In the genomic region with DNA sequence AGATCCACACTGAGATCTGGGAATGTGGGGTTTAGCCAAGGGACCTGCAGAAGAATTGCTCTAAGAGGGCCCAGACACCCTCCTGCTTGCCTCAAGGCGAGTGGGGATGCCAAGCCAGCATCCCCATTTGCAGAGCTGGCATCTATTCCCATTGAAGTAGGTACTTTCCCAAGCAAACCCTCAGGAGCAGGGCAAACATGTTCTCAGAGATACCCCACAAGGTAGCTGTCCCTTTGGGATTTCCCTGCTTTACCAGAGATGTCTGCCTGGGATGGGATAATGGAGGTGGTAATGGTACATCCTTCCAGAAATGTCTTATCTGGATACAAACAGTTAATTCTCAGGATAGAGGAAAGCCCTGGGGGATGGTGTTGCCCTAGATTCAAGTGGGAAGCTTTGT, we compare ENCODE assay signal across 24 cellular contexts.
"Had no signal": no experiment of that assay in that cellular context is flagged by ENCODE, and none has a peak within 500 bp of the region (broad histone marks: within the 10 kb centered on the region; RNA-seq: fewer than 3 reads in every experiment).

No MANE protein-coding gene starts in this region.

- H3K27ac ChIP-seq: heart left ventricle, lower lobe of right lung, ovary, skin epidermis, stomach, testis, thyroid gland, transverse colon, upper lobe of left lung had no signal

- H3K27me3 ChIP-seq: heart left ventricle, ovary, stomach, testis, thyroid gland, transverse colon, upper lobe of left lung had no signal

- H3K9me3 ChIP-seq: heart left ventricle, lower lobe of right lung, ovary, stomach, testis, thyroid gland, transverse colon, upper lobe of left lung had no signal

- H3K4me3 ChIP-seq: heart left ventricle, lower lobe of right lung, ovary, skin epidermis, stomach, testis, thyroid gland, transverse colon, upper lobe of left lung had no signal

- H3K27me3 Mint-ChIP-seq: naive B cell; stimulated activated naive B cell treated with anti-CD40 and anti-IgM and Interleukin-4, amounts not matched to agents 10 μg/mL and 1 μg/mL and 100 μg/mL, for 72 hours had no signal

- H3K36me3 Mint-ChIP-seq: mesothelial cell of epicardium; naive B cell; natural killer cell treated with Interleukin-12 subunit alpha and Interleukin-12 subunit beta and Interleukin-15 and Interleukin-18, amount 100 ng/mL, for 72 hours had no signal

- H3K9me3 Mint-ChIP-seq: immature natural killer cell; natural killer cell treated with Interleukin-12 subunit alpha and Interleukin-12 subunit beta and Interleukin-15 and Interleukin-18, amount 100 ng/mL, for 72 hours had no signal

- H3K4me1 ChIP-seq: stomach, testis, thyroid gland, transverse colon had no signal

- H3K4me3 Mint-ChIP-seq: immature natural killer cell; mesothelial cell of epicardium; naive B cell; natural killer cell treated with Interleukin-12 subunit alpha and Interleukin-12 subunit beta and Interleukin-15 and Interleukin-18, amount 100 ng/mL, for 72 hours; stimulated activated naive B cell treated with anti-CD40 and anti-IgM and Interleukin-4, amounts not matched to agents 10 μg/mL and 1 μg/mL and 100 μg/mL, for 72 hours had no signal

- H3K27ac Mint-ChIP-seq: immature natural killer cell; mesothelial cell of epicardium; natural killer cell treated with Interleukin-12 subunit alpha and Interleukin-12 subunit beta and Interleukin-15 and Interleukin-18, amount 100 ng/mL, for 72 hours; progenitor cell of endocrine pancreas; stimulated activated naive B cell treated with anti-CD40 and anti-IgM and Interleukin-4, amounts not matched to agents 10 μg/mL and 1 μg/mL and 100 μg/mL, for 72 hours had no signal

- H3K36me3 ChIP-seq: heart left ventricle, lower lobe of right lung, ovary, stomach, thyroid gland, transverse colon, upper lobe of left lung had no signal

- ATAC-seq: heart left ventricle; lower lobe of right lung; natural killer cell treated with Interleukin-12 subunit alpha and Interleukin-12 subunit beta and Interleukin-15 and Interleukin-18, amount 100 ng/mL, for 72 hours; right cardiac atrium; sciatic nerve; stimulated activated naive B cell treated with anti-CD40 and anti-IgM and Interleukin-4, amounts not matched to agents 10 μg/mL and 1 μg/mL and 100 μg/mL, for 72 hours; stimulated activated naive CD8-positive, alpha-beta T cell treated with anti-CD3 and anti-CD28 coated beads, Interleukin-15, Interleukin-2, amounts not matched to agents 100 U/mL and 50 U/mL, for 24 hours had no signal

- H3K4me1 Mint-ChIP-seq: immature natural killer cell had no signal

- DNase-seq: heart left ventricle; hypothalamus; immature natural killer cell; lower lobe of right lung; mammary epithelial cell; naive B cell; ovary; right cardiac atrium; stimulated activated CD4-positive, alpha-beta T cell treated with anti-CD3 and anti-CD28 coated beads, Interleukin-12 subunit alpha, Interleukin-12 subunit beta, amount 100 ng/mL, for 4 hours; stimulated activated CD4-positive, alpha-beta T cell treated with anti-CD3 and anti-CD28 coated beads, Interleukin-15, amount 100 ng/mL, for 24 hours; stimulated activated CD4-positive, alpha-beta T cell treated with anti-CD3 and anti-CD28 coated beads, Interleukin-2, amount 100 ng/mL, for 24 hours; stimulated activated CD4-positive, alpha-beta T cell treated with anti-CD3 and anti-CD28 coated beads, Interleukin-4, amount 100 ng/mL, for 1 hour; stimulated activated naive B cell treated with anti-CD40 and anti-IgM and Interleukin-4, amounts not matched to agents 10 μg/mL and 1 μg/mL and 100 μg/mL, for 72 hours; stimulated activated naive CD8-positive, alpha-beta T cell treated with anti-CD3 and anti-CD28 coated beads, Interleukin-15, Interleukin-2, amounts not matched to agents 100 U/mL and 50 U/mL, for 24 hours; stomach; testis; thyroid gland; transverse colon; upper lobe of left lung had no signal
